ENCODE assay signal across 8 cellular contexts in genomic region chr11:64894070-64894811, GRCh38. TPM values are rescaled to one million over a fixed set of nuclear protein-coding genes. Genes with fewer than 3 reads are reported as not detected.
A peak's percentile ranks its signal among the peaks of the same experiment; 100 is the strongest.
DNase-seq lines count a peak whose midpoint lies in the region; ATAC-seq and TF ChIP-seq lines count a peak whose summit lies in the region.

No MANE protein-coding gene starts in this region.

- DNase-seq in DMS79 treated with DMSO at 0.1 percent for 48 hours (lab: John Stamatoyannopoulos, UW) (peak; percentile 37), NCI-H446 treated with DMSO at 0.1 percent for 48 hours (lab: John Stamatoyannopoulos, UW) (peak; percentile 12), colonic mucosa (peak; percentile 96), memory B cell (ENCODE audit: low spot score in 2 of 2) (peak; percentile 91 to 97)
- peak; percentile 95 for DNase-seq in activated CD4-positive, alpha-beta T cell treated with anti-CD3 and anti-CD28 coated beads for 48 hours
- DNase-seq in stimulated activated CD8-positive, alpha-beta memory T cell treated with anti-CD3 and anti-CD28 coated beads, Interleukin-15, amount 100 ng/mL, for 24 hours (ENCODE audit: low read depth) = peak; percentile 93

- H3K4me3 ChIP-seq in HEK293 (ENCODE audit: low read depth, low read length) (no peak overlapping the region), colonic mucosa (peak overlapping the region; percentile 68)

- no peaks in the 10 kb centered on the region for H3K27me3 ChIP-seq in colonic mucosa

- peak overlapping the region; percentile 82 to 97 for H3K9ac ChIP-seq in colonic mucosa (ENCODE audit: low read depth in 2 of 2, low read length in 2 of 2)

- no peak overlapping the region for H3K4me3 Mint-ChIP-seq in memory B cell

- H3K36me3 Mint-ChIP-seq in memory B cell = peaks cover under 1% of the 10 kb centered on the region

- CTCF ChIA-PET in HEK293 (lab: Yijun Ruan, JAX) = interaction anchor here (0.5 to 9.4 kb wide), 24 partner anchors 9 to 165 kb away, joined by 3 to 111 read pairs (median 4); partner anchors contain the start of genes ARL2, ATG2A, BATF2 and MAP4K2

- intact Hi-C loops in colonic mucosa (cut with DNase I) = loop anchor here (1.0 to 5.0 kb wide), 2 partner anchors 47 to 107 kb away; no protein-coding TSS in a partner anchor

- H3K27ac ChIP-seq in HEK293 (ENCODE audit: extremely low read depth, low read depth, low read length) (no peak overlapping the region), colonic mucosa (peak overlapping the region; percentile 94)

- ATAC-seq in memory B cell (ENCODE audit: low read depth) = peak; percentile 99
- ATAC-seq in HG03045 (IDR thresholded peaks at IDR 0.05; ENCODE audit: unreplicated experiment) = no peak

- H3K36me3 ChIP-seq in HEK293 (ENCODE audit: control insufficient read depth in 2 of 2, insufficient read depth in 1 of 2, low read length in 2 of 2) (peaks cover 0 to 41% of the 10 kb centered on the region in 2 experiments; a peak in 1 of 3 replicates), colonic mucosa (no peaks in the 10 kb centered on the region)

- H3K27me3 Mint-ChIP-seq in memory B cell = no peaks in the 10 kb centered on the region

- TF ChIP-seq CTCF in HEK293 (tag by site-specific recombination; IDR thresholded peaks at IDR 0.05) = peak; percentile 77
- TF ChIP-seq CTCF in colonic mucosa (IDR thresholded peaks at IDR 0.05) = peak; percentile 96

- no peaks in the 10 kb centered on the region for H3K9me3 Mint-ChIP-seq in memory B cell

- H3K9me3 ChIP-seq in HEK293 (ENCODE audit: control insufficient read depth, insufficient read depth, low read depth, low read length) = no peaks in the 10 kb centered on the region
- no peaks in the 10 kb centered on the region for H3K9me3 ChIP-seq in colonic mucosa

- H3K4me1 Mint-ChIP-seq in memory B cell = peaks cover 5% of the 10 kb centered on the region

- no peaks in the 10 kb centered on the region for H3K4me1 ChIP-seq in HEK293 (ENCODE audit: control insufficient read depth, insufficient read depth, low read length)
- no peaks in the 10 kb centered on the region for H3K4me1 ChIP-seq in colonic mucosa

- no peak overlapping the region for H3K27ac Mint-ChIP-seq in memory B cell

- POLR2A ChIA-PET in HEK293 (lab: Yijun Ruan, JAX) = interaction anchor here (1.3 to 1.4 kb wide), 2 partner anchors 48 to 116 kb away, joined by 3 read pairs; partner anchors contain the start of gene SF1

TF ChIP-seq in HEK293, 187 proteins besides CTCF, POLR2A, EP300 and RAD21 (continues in another document):
- TF ChIP-seq GLIS2 (tag by site-specific recombination; IDR thresholded peaks at IDR 0.05) (peak; percentile 43; the same call in 1 of the 2 replicates), BCL11A (tag by site-specific recombination; IDR thresholded peaks at IDR 0.05; ENCODE audit: low read depth) (0 out of 2 replicates have a peak, but pooled peaks have one; percentile 48), ZNF76 (tag by site-specific recombination; IDR thresholded peaks at IDR 0.05; ENCODE audit: borderline replicate concordance, low read depth) (no peak), KLF8 (tag by site-specific recombination; IDR thresholded peaks at IDR 0.05) (peak; percentile 49), HIC1 (tag by site-specific recombination; IDR thresholded peaks at IDR 0.05) (peak; percentile 78), ZBTB17 (tag by site-specific recombination; IDR thresholded peaks at IDR 0.05) (peak; percentile 63), ZBTB48 (tag by site-specific recombination; IDR thresholded peaks at IDR 0.05) (peak; percentile 46; the same call in 1 of the 2 replicates), ZNF654 (tag by site-specific recombination; IDR thresholded peaks at IDR 0.05; ENCODE audit: low read depth) (peak; percentile 29), PRDM2 (tag by site-specific recombination; IDR thresholded peaks at IDR 0.05; ENCODE audit: borderline replicate concordance) (no peak), ZNF692 (tag by site-specific recombination; IDR thresholded peaks at IDR 0.05) (peak; percentile 21; the same call in 1 of the 2 replicates), BCL11B (tag by site-specific recombination; IDR thresholded peaks at IDR 0.05; ENCODE audit: low read depth) (peak; percentile 63; the same call in 1 of the 2 replicates), ZNF623 (tag by site-specific recombination; IDR thresholded peaks at IDR 0.05) (no peak)

RNA-seq across cellular contexts. Expression of gene EHD1, which starts 15.8 kb away (rescaled TPM):
- 10 to 100 TPM; 66.5 to 72.3 TPM for total RNA-seq in colonic mucosa

RNA-seq across cellular contexts. Expression of gene ATG2A, which starts 22.8 kb away (rescaled TPM):
- total RNA-seq in colonic mucosa = 10 to 100 TPM; 30.6 to 32.8 TPM

RNA-seq across cellular contexts. Expression of gene PPP2R5B, which starts 30.2 kb away (rescaled TPM):
- 10 to 100 TPM; 18.6 to 36.1 TPM for total RNA-seq in colonic mucosa

RNA-seq across cellular contexts. Expression of gene GPHA2, which starts 41.5 kb away (rescaled TPM):
- not detected for total RNA-seq in colonic mucosa

RNA-seq across cellular contexts. Expression of gene CDC42BPG, which starts 49.8 kb away (rescaled TPM):
- 10 to 100 TPM; 29.3 to 41.6 TPM for total RNA-seq in colonic mucosa

Comparison
In these comparisons a context has a peak if more than half of its experiments do, and no peak if none do; other contexts are left out.
1. DNase-seq: peak in every context shown above with its lines; median percentile 96 in colonic mucosa; 95 in activated CD4-positive, alpha-beta T cell treated with anti-CD3 and anti-CD28 coated beads for 48 hours; 94 in memory B cell; 93 in stimulated activated CD8-positive, alpha-beta memory T cell treated with anti-CD3 and anti-CD28 coated beads, Interleukin-15, amount 100 ng/mL, for 24 hours; 37 in DMS79 treated with DMSO at 0.1 percent for 48 hours; 12 in NCI-H446 treated with DMSO at 0.1 percent for 48 hours.